In the genomic region with DNA sequence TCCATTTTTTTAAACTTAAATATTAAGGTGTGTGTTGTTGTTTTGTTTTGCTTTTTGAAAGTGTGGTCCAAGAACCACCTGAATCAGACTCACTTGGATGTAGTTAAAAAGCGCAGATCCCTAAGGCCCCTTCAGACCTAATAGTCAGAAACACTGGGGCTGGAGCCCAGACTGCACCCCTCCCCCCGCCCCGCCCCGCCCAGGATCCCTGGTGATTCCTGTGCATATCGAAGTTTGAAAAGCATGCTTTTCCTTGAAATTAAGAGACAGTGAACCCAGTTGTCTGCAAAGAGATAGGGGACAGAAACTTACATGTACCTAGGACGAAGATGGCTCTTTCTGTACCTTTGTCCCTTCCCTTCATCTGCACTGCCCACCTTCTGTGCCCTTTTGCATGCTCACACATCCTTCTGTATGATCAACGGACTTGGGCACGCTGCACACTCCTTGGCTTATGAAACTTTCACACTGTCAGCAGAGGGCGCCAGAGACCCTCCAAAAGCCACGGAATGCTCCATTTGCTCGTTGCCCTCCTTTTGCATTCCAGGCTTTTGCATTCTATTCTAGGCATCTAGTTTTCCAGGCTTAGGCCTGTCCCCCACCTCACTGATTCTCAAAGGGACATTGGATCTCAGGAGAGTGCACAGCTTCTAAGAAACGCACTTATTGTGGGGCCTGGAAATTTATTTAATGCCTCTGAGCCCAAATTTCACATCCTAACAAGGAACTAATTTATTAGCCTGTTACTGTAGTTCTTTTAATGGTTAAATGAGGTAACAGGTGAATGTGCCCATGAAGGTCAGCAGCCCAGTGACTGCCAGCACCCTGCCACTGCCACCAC, we compare ENCODE assay signal across 8 cellular contexts. TPM values are rescaled to one million over a fixed set of nuclear protein-coding genes. Genes with fewer than 3 reads are reported as not detected.
DNase-seq lines count a peak whose midpoint lies in the region; ATAC-seq, FAIRE-seq and TF ChIP-seq lines count a peak whose summit lies in the region.

No MANE protein-coding gene starts in this region.

- no peak overlapping the region for H2AFZ ChIP-seq in OCI-LY1 (ENCODE audit: low read length)

- no peaks in the 10 kb centered on the region for H4K20me1 ChIP-seq in OCI-LY1 (ENCODE audit: insufficient read depth, low read length)

- peak; percentile 81 for TF ChIP-seq CTCF in CD8-positive, alpha-beta T cell (IDR thresholded peaks at IDR 0.05)
- TF ChIP-seq CTCF in OCI-LY1 (IDR thresholded peaks at IDR 0.05; ENCODE audit: low read length), result peak; percentile 93

- H3K27ac Mint-ChIP-seq in CD8-positive, alpha-beta T cell, result no peak overlapping the region
- peak overlapping the region in 4 of 10 donors; percentile 28 to 73 (median 40) for H3K27ac Mint-ChIP-seq in naive thymus-derived CD8-positive, alpha-beta T cell
- H3K27ac Mint-ChIP-seq in stimulated activated naive B cell treated with anti-CD40 and anti-IgM and Interleukin-4, amounts not matched to agents 10 μg/mL and 1 μg/mL and 100 μg/mL, for 72 hours, result no peak overlapping the region

- ATAC-seq in CD8-positive, alpha-beta T cell, result no peak
- ATAC-seq in naive thymus-derived CD8-positive, alpha-beta T cell, result no peak
- ATAC-seq in stimulated activated naive B cell treated with anti-CD40 and anti-IgM and Interleukin-4, amounts not matched to agents 10 μg/mL and 1 μg/mL and 100 μg/mL, for 72 hours (replicated peaks), result no peak
- no peak for ATAC-seq in GM18909 (IDR thresholded peaks at IDR 0.05; ENCODE audit: poor library complexity, unreplicated experiment)

- H3K36me3 Mint-ChIP-seq in CD8-positive, alpha-beta T cell, result peaks cover 2% of the 10 kb centered on the region
- peaks cover 1 to 10% (median 7%) of the 10 kb centered on the region in 3 donors for H3K36me3 Mint-ChIP-seq in naive thymus-derived CD8-positive, alpha-beta T cell
- H3K36me3 Mint-ChIP-seq in stimulated activated naive B cell treated with anti-CD40 and anti-IgM and Interleukin-4, amounts not matched to agents 10 μg/mL and 1 μg/mL and 100 μg/mL, for 72 hours, result peaks cover 8 to 28% of the 10 kb centered on the region in 2 donors

- H3K4me3 Mint-ChIP-seq in CD8-positive, alpha-beta T cell, result peak overlapping the region; percentile 35
- H3K4me3 Mint-ChIP-seq in naive thymus-derived CD8-positive, alpha-beta T cell, result peak overlapping the region in 5 of 10 donors; percentile 27 to 54 (median 50)
- peak overlapping the region; percentile 32 to 61 for H3K4me3 Mint-ChIP-seq in stimulated activated naive B cell treated with anti-CD40 and anti-IgM and Interleukin-4, amounts not matched to agents 10 μg/mL and 1 μg/mL and 100 μg/mL, for 72 hours

- no peak overlapping the region for H3K27ac ChIP-seq in CD8-positive, alpha-beta T cell (ENCODE audit: low read depth, low read length)
- H3K27ac ChIP-seq in OCI-LY1 (ENCODE audit: low read depth, low read length, poor library complexity, severe bottlenecking), result no peak overlapping the region

- H3K27me3 ChIP-seq in CD8-positive, alpha-beta T cell (ENCODE audit: insufficient read depth, low read length), result no peaks in the 10 kb centered on the region
- no peaks in the 10 kb centered on the region for H3K27me3 ChIP-seq in OCI-LY1 (ENCODE audit: insufficient read depth, low read length)

- no peaks in the 10 kb centered on the region for H3K9me2 ChIP-seq in OCI-LY1 (ENCODE audit: low read depth, low read length)

- H3K79me2 ChIP-seq in OCI-LY1 (ENCODE audit: insufficient read depth, low read length), result no peaks in the 10 kb centered on the region

- POLR2A ChIA-PET in CD8-positive, alpha-beta T cell (lab: Charles Lee), result no interaction called here
- POLR2A ChIA-PET in naive thymus-derived CD8-positive, alpha-beta T cell (lab: Charles Lee), result interaction anchor here (6.2 kb wide), 1 partner anchor 26 kb away, joined by 95 read pairs; no protein-coding TSS in a partner anchor

- H3K4me2 ChIP-seq in OCI-LY1 (ENCODE audit: low read length), result no peak overlapping the region

- peaks cover 2% of the 10 kb centered on the region for H3K27me3 Mint-ChIP-seq in CD8-positive, alpha-beta T cell (ENCODE audit: low read depth)
- peaks cover 0 to 4% (median 0%) of the 10 kb centered on the region in 5 donors for H3K27me3 Mint-ChIP-seq in naive thymus-derived CD8-positive, alpha-beta T cell
- H3K27me3 Mint-ChIP-seq in stimulated activated naive B cell treated with anti-CD40 and anti-IgM and Interleukin-4, amounts not matched to agents 10 μg/mL and 1 μg/mL and 100 μg/mL, for 72 hours, result peaks cover 11 to 15% of the 10 kb centered on the region in 2 donors

- CTCF ChIA-PET in CD8-positive, alpha-beta T cell (lab: Charles Lee), result interaction anchor here (0.7 to 9.9 kb wide), 11 partner anchors 9 to 283 kb away, joined by 3 to 209 read pairs (median 5); no protein-coding TSS in a partner anchor

- peaks cover 49% of the 10 kb centered on the region for H3K4me1 ChIP-seq in CD8-positive, alpha-beta T cell (ENCODE audit: insufficient read depth, low read length)
- peaks cover 43% of the 10 kb centered on the region for H3K4me1 ChIP-seq in OCI-LY1 (ENCODE audit: insufficient read depth, low read length, severe bottlenecking)

- no peaks in the 10 kb centered on the region for H3K36me3 ChIP-seq in CD8-positive, alpha-beta T cell (ENCODE audit: insufficient read depth, low read length)
- H3K36me3 ChIP-seq in OCI-LY1 (ENCODE audit: insufficient read depth, low read length), result no peaks in the 10 kb centered on the region

- no peak overlapping the region for H3K4me3 ChIP-seq in CD8-positive, alpha-beta T cell (ENCODE audit: low read depth, low read length)
- H3K4me3 ChIP-seq in OCI-LY1 (ENCODE audit: low read depth, low read length, poor library complexity, severe bottlenecking), result no peak overlapping the region

- H3F3A ChIP-seq in OCI-LY1 (ENCODE audit: insufficient read depth, low read length), result no peaks in the 10 kb centered on the region

- peaks cover 47% of the 10 kb centered on the region for H3K4me1 Mint-ChIP-seq in CD8-positive, alpha-beta T cell (ENCODE audit: low read depth)
- H3K4me1 Mint-ChIP-seq in naive thymus-derived CD8-positive, alpha-beta T cell, result peaks cover 31 to 51% (median 44%) of the 10 kb centered on the region in 4 donors
- H3K4me1 Mint-ChIP-seq in stimulated activated naive B cell treated with anti-CD40 and anti-IgM and Interleukin-4, amounts not matched to agents 10 μg/mL and 1 μg/mL and 100 μg/mL, for 72 hours, result peaks cover 33 to 39% of the 10 kb centered on the region in 2 donors

- H3K9me3 Mint-ChIP-seq in CD8-positive, alpha-beta T cell, result no peaks in the 10 kb centered on the region
- H3K9me3 Mint-ChIP-seq in naive thymus-derived CD8-positive, alpha-beta T cell, result peaks cover 0 to 13% (median 7%) of the 10 kb centered on the region in 9 donors
- H3K9me3 Mint-ChIP-seq in stimulated activated naive B cell treated with anti-CD40 and anti-IgM and Interleukin-4, amounts not matched to agents 10 μg/mL and 1 μg/mL and 100 μg/mL, for 72 hours, result peaks cover 9 to 11% of the 10 kb centered on the region in 2 donors

- H3K9me3 ChIP-seq in CD8-positive, alpha-beta T cell (ENCODE audit: low read length), result no peaks in the 10 kb centered on the region
- no peaks in the 10 kb centered on the region for H3K9me3 ChIP-seq in OCI-LY1 (ENCODE audit: low read length)

- intact Hi-C loops in CD8-positive, alpha-beta T cell (cut with DNase I, micrococcal nuclease), result loop anchor here (1.0 to 2.0 kb wide), 9 partner anchors 26 to 382 kb away; partner anchors contain the start of gene PSTPIP2 (in 1 of the 2)

- H3K9ac ChIP-seq in OCI-LY1 (ENCODE audit: low read length), result no peak overlapping the region

- DNase-seq in CD8-positive, alpha-beta T cell, result peak; percentile 58 to 88 (median 72)
- DNase-seq in HTR-8/SVneo (ENCODE audit: insufficient read length, low spot score) (peak; percentile 51), activated T-cell treated with anti-CD3 and anti-CD28 coated beads for 24 hours (ENCODE audit: low read depth) (peak; percentile 72), fibroblast of gingiva (ENCODE audit: low read depth) (peak; percentile 64)
- peak; percentile 56 to 85 (median 71) for DNase-seq in naive thymus-derived CD8-positive, alpha-beta T cell
- DNase-seq in stimulated activated naive B cell treated with anti-CD40 and anti-IgM and Interleukin-4, amounts not matched to agents 10 μg/mL and 1 μg/mL and 100 μg/mL, for 72 hours, result peak; percentile 40

- no peak for FAIRE-seq in HTR-8/SVneo (lab: Jason Lieb, UNC)

RNA-seq across cellular contexts. Expression of gene SLC14A1, which starts 32.8 kb away (rescaled TPM):
- 1 to 10 TPM; 2.8 to 3.0 TPM for total RNA-seq in CD8-positive, alpha-beta T cell
- 1 to 10 TPM; 4.1 to 4.3 TPM for total RNA-seq in naive thymus-derived CD8-positive, alpha-beta T cell
- 1 to 10 TPM in 2 of 3 donors, under 1 TPM in 1; 0.71 to 2.3 (median 1.1) TPM for polyA plus RNA-seq in naive thymus-derived CD8-positive, alpha-beta T cell
